1 cellular context compared by ENCODE assay signal in genomic region chr3:172987268-172987667, GRCh38.
TF ChIP-seq lines count a peak whose summit lies in the region.

No MANE protein-coding gene starts in this region.

TF ChIP-seq in K562, 482 proteins besides CTCF, POLR2A, EP300 and RAD21 (continued from another document):
- TF ChIP-seq ZNF592 (IDR thresholded peaks at IDR 0.05) (0 out of 2 replicates have a peak, but pooled peaks have one; percentile 21), RCOR1 (IDR thresholded peaks at IDR 0.05; ENCODE audit: borderline replicate concordance in 1 of 2, low read depth in 2 of 2, low read length in 2 of 2) (peak in 1 of 2 experiments; percentile 54; a peak in 1 of 4 replicates), ARID3A (IDR thresholded peaks at IDR 0.05; ENCODE audit: borderline replicate concordance, low read depth, low read length) (no peak), NR2F6 (CRISPR knock-in tag; IDR thresholded peaks at IDR 0.05) (no peak), SMC3 (conservative IDR thresholded peaks at IDR 0.05; ENCODE audit: insufficient read depth, low read depth, low read length) (peak; percentile 84), PKNOX1 (IDR thresholded peaks at IDR 0.05) (peak; percentile 83), MAX (CRISPR knock-in tag; IDR thresholded peaks at IDR 0.05) (no peak), CC2D1A (IDR thresholded peaks at IDR 0.05) (peak; percentile 80), MLX (CRISPR knock-in tag; conservative IDR thresholded peaks at IDR 0.05) (no peak), ZSCAN29 (IDR thresholded peaks at IDR 0.05) (no peak), TEAD4 (IDR thresholded peaks at IDR 0.05; ENCODE audit: low read length) (peak; percentile 56), TEAD4 (CRISPR knock-in tag; IDR thresholded peaks at IDR 0.05; ENCODE audit: borderline replicate concordance) (no peak), CTBP1 (IDR thresholded peaks at IDR 0.05; ENCODE audit: borderline replicate concordance) (0 out of 2 replicates have a peak, but pooled peaks have one; percentile 24), MEIS2 (IDR thresholded peaks at IDR 0.05; ENCODE audit: partially characterized antibody) (peak; percentile 36), RBM14 (IDR thresholded peaks at IDR 0.05; ENCODE audit: borderline replicate concordance, insufficient read depth, low read depth, low read length) (no peak), DIDO1 (tag; IDR thresholded peaks at IDR 0.05; ENCODE audit: low read depth) (no peak), PRDM10 (IDR thresholded peaks at IDR 0.05; ENCODE audit: partially characterized antibody) (no peak), U2AF1 (optimal IDR thresholded peaks at IDR 0.05; ENCODE audit: low read depth, low read length) (no peak), ARID2 (IDR thresholded peaks at IDR 0.05) (peak; percentile 88)
